Comparison of ENCODE assay signal across 1 cellular context in genomic region chr6:126076992-126077664, GRCh38.
TF ChIP-seq lines count a peak whose summit lies in the region.

No MANE protein-coding gene starts in this region.

TF ChIP-seq in HepG2, 621 proteins besides CTCF, POLR2A, EP300 and RAD21 (continued from another document and continues in another):
- TF ChIP-seq ZNF687 (CRISPR knock-in tag; IDR thresholded peaks at IDR 0.05) (no peak), KLF12 (CRISPR knock-in tag; IDR thresholded peaks at IDR 0.05; ENCODE audit: borderline replicate concordance) (no peak), ZHX2 (IDR thresholded peaks at IDR 0.05; ENCODE audit: low read depth) (no peak), ZHX2 (CRISPR knock-in tag; IDR thresholded peaks at IDR 0.05; ENCODE audit: borderline replicate concordance) (no peak), LRRFIP1 (CRISPR knock-in tag; conservative IDR thresholded peaks at IDR 0.05) (no peak), GFI1 (CRISPR knock-in tag; IDR thresholded peaks at IDR 0.05; ENCODE audit: borderline replicate concordance) (peak; percentile 80), ZBTB3 (CRISPR knock-in tag; IDR thresholded peaks at IDR 0.05; ENCODE audit: borderline replicate concordance, low read depth) (no peak), KDM5B (CRISPR knock-in tag; IDR thresholded peaks at IDR 0.05; ENCODE audit: borderline replicate concordance) (no peak), ZNF235 (CRISPR knock-in tag; IDR thresholded peaks at IDR 0.05; ENCODE audit: borderline replicate concordance) (no peak), ZNF367 (CRISPR knock-in tag; IDR thresholded peaks at IDR 0.05; ENCODE audit: borderline replicate concordance) (no peak), ZNF609 (CRISPR knock-in tag; IDR thresholded peaks at IDR 0.05; ENCODE audit: borderline replicate concordance) (no peak; the same call in 1 of the 2 replicates), NCOA2 (CRISPR knock-in tag; IDR thresholded peaks at IDR 0.05) (peak; percentile 93), KDM5A (IDR thresholded peaks at IDR 0.05; ENCODE audit: borderline replicate concordance, low read length) (no peak), ZNF263 (CRISPR knock-in tag; IDR thresholded peaks at IDR 0.05) (no peak), NFATC3 (CRISPR knock-in tag; IDR thresholded peaks at IDR 0.05) (no peak), HNF4G (IDR thresholded peaks at IDR 0.05; ENCODE audit: borderline replicate concordance, low read depth, low read length) (no peak), HNF4G (CRISPR knock-in tag; IDR thresholded peaks at IDR 0.05; ENCODE audit: borderline replicate concordance, low read depth) (no peak), MED8 (CRISPR knock-in tag; IDR thresholded peaks at IDR 0.05; ENCODE audit: insufficient replicate concordance) (no peak), ZFY (CRISPR knock-in tag; IDR thresholded peaks at IDR 0.05) (no peak), ZBTB1 (CRISPR knock-in tag; IDR thresholded peaks at IDR 0.05; ENCODE audit: borderline replicate concordance) (no peak), ZC3H4 (CRISPR knock-in tag; IDR thresholded peaks at IDR 0.05; ENCODE audit: borderline replicate concordance) (no peak), MEIS1 (CRISPR knock-in tag; IDR thresholded peaks at IDR 0.05; ENCODE audit: borderline replicate concordance) (no peak), THRA (CRISPR knock-in tag; IDR thresholded peaks at IDR 0.05; ENCODE audit: borderline replicate concordance) (peak; percentile 72), ZNF616 (CRISPR knock-in tag; IDR thresholded peaks at IDR 0.05; ENCODE audit: low read depth) (no peak), ARID3A (IDR thresholded peaks at IDR 0.05; ENCODE audit: low read depth, low read length) (no peak), ZNF136 (CRISPR knock-in tag; IDR thresholded peaks at IDR 0.05; ENCODE audit: low read depth) (no peak), KLF6 (CRISPR knock-in tag; IDR thresholded peaks at IDR 0.05) (0 out of 2 replicates have a peak, but pooled peaks have one; percentile 31), GLI4 (CRISPR knock-in tag; IDR thresholded peaks at IDR 0.05; ENCODE audit: borderline replicate concordance) (no peak), SAP130 (CRISPR knock-in tag; IDR thresholded peaks at IDR 0.05; ENCODE audit: low read depth) (0 out of 2 replicates have a peak, but pooled peaks have one; percentile 17), HHEX (CRISPR knock-in tag; IDR thresholded peaks at IDR 0.05) (no peak), MAX (IDR thresholded peaks at IDR 0.05) (peak; percentile 33; the same call in 1 of the 2 replicates), NFIB (CRISPR knock-in tag; IDR thresholded peaks at IDR 0.05; ENCODE audit: borderline replicate concordance) (no peak), ELF1 (CRISPR knock-in tag; IDR thresholded peaks at IDR 0.05) (no peak), ZSCAN9 (CRISPR knock-in tag; IDR thresholded peaks at IDR 0.05; ENCODE audit: borderline replicate concordance) (no peak), HES4 (CRISPR knock-in tag; IDR thresholded peaks at IDR 0.05; ENCODE audit: borderline replicate concordance) (no peak), MAFK (conservative IDR thresholded peaks at IDR 0.05 in 1 of 2, IDR thresholded peaks at IDR 0.05 in 1 of 2; ENCODE audit: low read length in 2 of 2) (no peak), CEBPG (CRISPR knock-in tag; IDR thresholded peaks at IDR 0.05) (peak; percentile 63), ZNF792 (CRISPR knock-in tag; IDR thresholded peaks at IDR 0.05) (no peak), E2F5 (CRISPR knock-in tag; conservative IDR thresholded peaks at IDR 0.05) (no peak)
